ENCODE assay signal across 25 cellular contexts in genomic region chrX:144592036-144592435, GRCh38.
"Had no signal": no experiment of that assay in that cellular context is flagged by ENCODE, and none has a peak within 500 bp of the region (broad histone marks: within the 10 kb centered on the region; RNA-seq: fewer than 3 reads in every experiment).

No MANE protein-coding gene starts in this region.

- H3K27me3 ChIP-seq: neutrophil, right lobe of liver, sigmoid colon, stomach, thyroid gland, tibial nerve, upper lobe of left lung, vagina had no signal

- H2AFZ ChIP-seq: parathyroid adenoma had no signal

- DNase-seq: nephron progenitor cell; nucleus accumbens; posterior cingulate gyrus; psoas muscle; right cardiac atrium; right lobe of liver; sigmoid colon; small intestine; stimulated activated CD4-positive, alpha-beta T cell treated with anti-CD3 and anti-CD28 coated beads, Interleukin-15, amount 100 ng/mL, for 24 hours; stimulated activated CD4-positive, alpha-beta T cell treated with anti-CD3 and anti-CD28 coated beads, Interleukin-2, amount 100 ng/mL, for 24 hours; stimulated activated CD4-positive, alpha-beta T cell treated with anti-CD3 and anti-CD28 coated beads, Interleukin-2, amount 100 ng/mL, for 48 hours; stimulated activated CD4-positive, alpha-beta T cell treated with anti-CD3 and anti-CD28 coated beads, Interleukin-4, amount 100 ng/mL, for 24 hours; stimulated activated naive B cell treated with anti-CD40 and anti-IgM and Interleukin-4, amounts not matched to agents 10 μg/mL and 1 μg/mL and 100 μg/mL, for 72 hours; stimulated activated naive CD4-positive, alpha-beta T cell treated with Interleukin-2 at 50 U/mL for 16 hours; stomach; thyroid gland; trophoblast cell; upper lobe of left lung had no signal

- H3K4me1 ChIP-seq: parathyroid adenoma, psoas muscle, right lobe of liver, sigmoid colon, stomach, thyroid gland, tibial nerve, upper lobe of left lung, vagina had no signal

- ATAC-seq: natural killer cell treated with Interleukin-12 subunit alpha and Interleukin-12 subunit beta and Interleukin-15 and Interleukin-18, amount 100 ng/mL, for 72 hours; psoas muscle; right cardiac atrium; right lobe of liver; stimulated activated effector memory CD8-positive, alpha-beta T cell treated with anti-CD3 and anti-CD28 coated beads, Interleukin-12 subunit alpha, Interleukin-12 subunit beta, amount 100 ng/mL, for 72 hours; stimulated activated naive B cell treated with anti-CD40 and anti-IgM and Interleukin-4, amounts not matched to agents 10 μg/mL and 1 μg/mL and 100 μg/mL, for 72 hours had no signal

- H3K27ac ChIP-seq: neutrophil, parathyroid adenoma, psoas muscle, right lobe of liver, sigmoid colon, stomach, thoracic aorta, thyroid gland, tibial nerve, upper lobe of left lung, vagina had no signal

- H3K9me3 ChIP-seq: neutrophil, psoas muscle, right lobe of liver, sigmoid colon, stomach, thoracic aorta, thyroid gland, tibial nerve, upper lobe of left lung, vagina had no signal

- H3K4me3 ChIP-seq: psoas muscle, right lobe of liver, sigmoid colon, stomach, thoracic aorta, thyroid gland, tibial nerve, upper lobe of left lung, vagina had no signal

- H3K79me2 ChIP-seq: parathyroid adenoma had no signal

- H3K9ac ChIP-seq: parathyroid adenoma had no signal

- H3K36me3 ChIP-seq: neutrophil, right lobe of liver, sigmoid colon, stomach, thoracic aorta, thyroid gland, tibial nerve, upper lobe of left lung, vagina had no signal
